ENCODE assay signal across 19 cellular contexts in the genomic region with DNA sequence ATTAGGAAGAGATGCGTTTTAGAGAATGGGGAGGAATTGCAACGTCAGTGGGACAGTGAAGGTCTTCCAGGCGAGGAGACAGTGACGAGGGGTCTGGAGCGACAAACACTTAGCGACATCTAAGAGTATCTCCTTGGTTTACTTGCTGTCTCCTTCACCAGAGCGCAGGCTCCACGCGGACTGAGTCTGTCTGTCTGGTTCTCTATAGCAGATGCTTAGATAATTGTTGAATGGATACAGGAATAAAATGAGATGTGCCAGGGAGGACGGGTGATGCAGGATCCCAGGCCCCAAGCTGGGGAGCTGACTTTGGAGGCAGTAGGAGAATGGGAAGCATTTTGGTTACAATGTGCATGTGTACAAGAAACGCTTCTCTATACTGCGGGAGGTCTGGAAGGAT.
"Had no signal": no experiment of that assay in that cellular context is flagged by ENCODE, and none has a peak within 500 bp of the region (broad histone marks: within the 10 kb centered on the region; RNA-seq: fewer than 3 reads in every experiment).

No MANE protein-coding gene starts in this region.

- H3K36me3 ChIP-seq: heart left ventricle, lower lobe of right lung, pancreas, right atrium auricular region had no signal

- H3K4me3 ChIP-seq: heart left ventricle, lower lobe of right lung, pancreas, psoas muscle, right atrium auricular region had no signal

- H3K27me3 Mint-ChIP-seq: activated T-cell treated with anti-CD3 and anti-CD28 coated beads, Interleukin-2, amount 50 U/mL, for 24 hours; activated T-helper 17 cell treated with anti-CD3 and anti-CD28 coated beads, Interleukin-2, amount 50 U/mL, for 72 hours had no signal

- H3K9me3 Mint-ChIP-seq: activated naive CD8-positive, alpha-beta T cell treated with anti-CD3 and anti-CD28 coated beads for 36 hours; activated T-cell treated with anti-CD3 and anti-CD28 coated beads, Interleukin-2, amount 50 U/mL, for 24 hours; activated T-helper 17 cell treated with anti-CD3 and anti-CD28 coated beads, Interleukin-2, amount 50 U/mL, for 72 hours; naive thymus-derived CD8-positive, alpha-beta T cell; WTC11 had no signal

- H3K27ac ChIP-seq: epithelial cell of prostate, heart left ventricle, lower lobe of right lung, pancreas, psoas muscle, right atrium auricular region had no signal

- DNase-seq: activated CD4-positive, alpha-beta T cell treated with anti-CD3 and anti-CD28 coated beads, Interleukin-2, amount 50 U/mL, for 4 hours; activated CD8-positive, alpha-beta memory T cell treated with anti-CD3 and anti-CD28 coated beads for 24 hours; activated CD8-positive, alpha-beta memory T cell treated with anti-CD3 and anti-CD28 coated beads, Interleukin-2, amount 50 U/mL, for 4 hours; activated naive CD8-positive, alpha-beta T cell treated with anti-CD3 and anti-CD28 coated beads for 36 hours; activated T-cell treated with anti-CD3 and anti-CD28 coated beads, Interleukin-2, amount 50 U/mL, for 24 hours; islet precursor cell; lower lobe of right lung; naive thymus-derived CD8-positive, alpha-beta T cell; stimulated activated CD4-positive, alpha-beta T cell treated with anti-CD3 and anti-CD28 coated beads, Interleukin-4, amount 100 ng/mL, for 24 hours; stimulated activated naive CD8-positive, alpha-beta T cell treated with anti-CD3 and anti-CD28 coated beads, Interleukin-15, Interleukin-2, amounts not matched to agents 100 U/mL and 50 U/mL, for 24 hours; T-helper 9 cell had no signal

- H3K4me1 ChIP-seq: heart left ventricle, lower lobe of right lung, pancreas, psoas muscle, right atrium auricular region had no signal

- H3K4me3 Mint-ChIP-seq: activated naive CD8-positive, alpha-beta T cell treated with anti-CD3 and anti-CD28 coated beads for 36 hours; activated T-cell treated with anti-CD3 and anti-CD28 coated beads, Interleukin-2, amount 50 U/mL, for 24 hours; activated T-helper 17 cell treated with anti-CD3 and anti-CD28 coated beads, Interleukin-2, amount 50 U/mL, for 72 hours; naive thymus-derived CD8-positive, alpha-beta T cell; WTC11 had no signal

- H3K9me3 ChIP-seq: heart left ventricle, lower lobe of right lung, pancreas, psoas muscle, right atrium auricular region had no signal

- FAIRE-seq: astrocyte, pancreas had no signal

- H3K36me3 Mint-ChIP-seq: activated naive CD8-positive, alpha-beta T cell treated with anti-CD3 and anti-CD28 coated beads for 36 hours; naive thymus-derived CD8-positive, alpha-beta T cell; WTC11 had no signal

- H3K27ac Mint-ChIP-seq: activated naive CD8-positive, alpha-beta T cell treated with anti-CD3 and anti-CD28 coated beads for 36 hours; activated T-cell treated with anti-CD3 and anti-CD28 coated beads, Interleukin-2, amount 50 U/mL, for 24 hours; activated T-helper 17 cell treated with anti-CD3 and anti-CD28 coated beads, Interleukin-2, amount 50 U/mL, for 72 hours; WTC11 had no signal

- H3K4me1 Mint-ChIP-seq: activated naive CD8-positive, alpha-beta T cell treated with anti-CD3 and anti-CD28 coated beads for 36 hours; activated T-helper 17 cell treated with anti-CD3 and anti-CD28 coated beads, Interleukin-2, amount 50 U/mL, for 72 hours had no signal
